1 cellular context compared by ENCODE assay signal in genomic region chr10:5486852-5487235, GRCh38.
A peak's percentile ranks its signal among the peaks of the same experiment; 100 is the strongest.
TF ChIP-seq lines count a peak whose summit lies in the region.

No MANE protein-coding gene starts in this region.

TF ChIP-seq in HepG2, 621 proteins besides CTCF, POLR2A, EP300 and RAD21:
- peak; percentile 53; the same call in 1 of the 2 replicates for TF ChIP-seq ZSCAN22 (CRISPR knock-in tag; IDR thresholded peaks at IDR 0.05)
- TF ChIP-seq SNAI1 (CRISPR knock-in tag; IDR thresholded peaks at IDR 0.05; ENCODE audit: borderline replicate concordance), result no peak
